11 cellular contexts compared by ENCODE assay signal in the genomic region with DNA sequence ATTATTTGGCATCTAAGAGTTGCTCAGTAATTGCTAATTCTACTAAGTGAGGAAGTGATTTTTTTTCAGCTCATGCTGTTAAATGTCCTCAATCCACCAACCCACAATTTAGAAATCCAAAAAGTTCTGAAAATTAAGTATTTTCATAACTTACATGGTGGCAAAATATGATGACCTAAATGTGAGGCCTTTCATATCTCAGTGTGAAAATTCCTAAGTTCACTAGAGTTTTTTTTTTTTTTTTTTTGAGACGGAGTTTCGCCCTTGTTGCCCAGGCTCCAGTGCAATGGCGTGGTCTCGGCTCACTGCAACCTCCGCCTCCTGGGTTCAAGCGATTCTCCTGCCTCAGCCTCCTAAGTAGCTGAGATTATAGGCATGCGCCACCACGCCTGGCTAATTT.
"Had no signal": no experiment of that assay in that cellular context is flagged by ENCODE, and none has a peak within 500 bp of the region (broad histone marks: within the 10 kb centered on the region; RNA-seq: fewer than 3 reads in every experiment).

No MANE protein-coding gene starts in this region.

- H3K9me3 ChIP-seq: gastroesophageal sphincter, sigmoid colon had no signal

- H3K27ac ChIP-seq: gastroesophageal sphincter, sigmoid colon had no signal

- H3K36me3 ChIP-seq: sigmoid colon had no signal

- H3K27me3 ChIP-seq: gastroesophageal sphincter, sigmoid colon had no signal

- DNase-seq: activated CD4-positive, alpha-beta memory T cell treated with anti-CD3 and anti-CD28 coated beads, Interleukin-2, amount 10 ng/mL, durations not matched to agents 7 days and 5 days; activated naive CD4-positive, alpha-beta T cell; cortex of kidney; effector CD8-positive, alpha-beta T cell; naive thymus-derived CD8-positive, alpha-beta T cell; sigmoid colon; stimulated activated CD4-positive, alpha-beta T cell treated with anti-CD3 and anti-CD28 coated beads, Interleukin-12 subunit alpha, Interleukin-12 subunit beta, amount 100 ng/mL, for 4 hours; stimulated activated CD4-positive, alpha-beta T cell treated with anti-CD3 and anti-CD28 coated beads, Interleukin-2, amount 100 ng/mL, for 48 hours; T-helper 9 cell had no signal

- ATAC-seq: gastroesophageal sphincter; naive thymus-derived CD8-positive, alpha-beta T cell had no signal

- H3K4me3 ChIP-seq: gastroesophageal sphincter, lung, sigmoid colon had no signal
